27 cellular contexts compared by ENCODE assay signal in the genomic region with DNA sequence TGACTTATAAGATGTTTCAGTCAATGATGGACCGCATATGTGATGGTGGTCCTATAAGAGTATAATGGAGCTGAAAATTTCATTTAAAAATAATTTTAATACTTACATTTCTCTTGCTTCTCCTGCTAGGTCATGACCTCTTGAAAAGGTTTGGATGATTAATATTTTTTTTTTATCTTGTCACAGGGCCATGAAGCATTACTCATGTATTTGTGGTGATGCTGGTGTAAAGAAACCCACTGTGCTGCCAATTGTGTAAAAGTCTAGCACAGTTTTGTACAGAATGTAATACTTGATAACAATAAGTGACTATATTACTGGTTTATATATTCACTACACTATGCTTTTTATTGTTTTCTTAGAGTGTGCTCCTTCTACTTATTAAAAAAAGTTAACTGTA.
"Had no signal": no experiment of that assay in that cellular context is flagged by ENCODE, and none has a peak within 500 bp of the region (broad histone marks: within the 10 kb centered on the region; RNA-seq: fewer than 3 reads in every experiment).

No MANE protein-coding gene starts in this region.

- H3K27ac ChIP-seq: neural progenitor cell, ovary, parathyroid adenoma, psoas muscle, right lobe of liver, sigmoid colon, stomach, thoracic aorta, thyroid gland, tibial nerve, upper lobe of left lung, vagina had no signal

- H3K4me1 ChIP-seq: neural progenitor cell, parathyroid adenoma, psoas muscle, right lobe of liver, sigmoid colon, stomach, thyroid gland, tibial nerve, upper lobe of left lung, vagina had no signal

- H3K4me3 Mint-ChIP-seq: nephron; neural progenitor cell; stimulated activated effector memory CD8-positive, alpha-beta T cell treated with anti-CD3 and anti-CD28 coated beads, Interleukin-12 subunit alpha, Interleukin-12 subunit beta, amount 100 ng/mL, for 72 hours; stimulated activated naive B cell treated with anti-CD40 and anti-IgM and Interleukin-4, amounts not matched to agents 10 μg/mL and 1 μg/mL and 100 μg/mL, for 72 hours; stimulated activated naive CD8-positive, alpha-beta T cell treated with anti-CD3 and anti-CD28 coated beads, Interleukin-15, Interleukin-2, amounts not matched to agents 100 ng/mL and 50 ng/mL, for 24 hours had no signal

- DNase-seq: occipital lobe; ovary; posterior cingulate gyrus; psoas muscle; right cardiac atrium; right lobe of liver; sigmoid colon; small intestine; stimulated activated CD4-positive, alpha-beta T cell treated with anti-CD3 and anti-CD28 coated beads, Interleukin-15, amount 100 ng/mL, for 24 hours; stimulated activated CD4-positive, alpha-beta T cell treated with anti-CD3 and anti-CD28 coated beads, Interleukin-2, amount 100 ng/mL, for 24 hours; stimulated activated CD4-positive, alpha-beta T cell treated with anti-CD3 and anti-CD28 coated beads, Interleukin-2, amount 100 ng/mL, for 48 hours; stimulated activated CD4-positive, alpha-beta T cell treated with anti-CD3 and anti-CD28 coated beads, Interleukin-4, amount 100 ng/mL, for 24 hours; stimulated activated naive B cell treated with anti-CD40 and anti-IgM and Interleukin-4, amounts not matched to agents 10 μg/mL and 1 μg/mL and 100 μg/mL, for 72 hours; stimulated activated naive CD4-positive, alpha-beta T cell treated with Interleukin-2 at 50 U/mL for 16 hours; stomach; thyroid gland; trophoblast cell; upper lobe of left lung had no signal

- H3K9me3 ChIP-seq: ovary, psoas muscle, right lobe of liver, sigmoid colon, stomach, thoracic aorta, thyroid gland, upper lobe of left lung, vagina had no signal

- ATAC-seq: psoas muscle; right cardiac atrium; right lobe of liver; stimulated activated effector memory CD8-positive, alpha-beta T cell treated with anti-CD3 and anti-CD28 coated beads, Interleukin-12 subunit alpha, Interleukin-12 subunit beta, amount 100 ng/mL, for 72 hours; stimulated activated naive B cell treated with anti-CD40 and anti-IgM and Interleukin-4, amounts not matched to agents 10 μg/mL and 1 μg/mL and 100 μg/mL, for 72 hours had no signal

- H3K36me3 Mint-ChIP-seq: neural progenitor cell; stimulated activated effector memory CD8-positive, alpha-beta T cell treated with anti-CD3 and anti-CD28 coated beads, Interleukin-12 subunit alpha, Interleukin-12 subunit beta, amount 100 ng/mL, for 72 hours; stimulated activated naive B cell treated with anti-CD40 and anti-IgM and Interleukin-4, amounts not matched to agents 10 μg/mL and 1 μg/mL and 100 μg/mL, for 72 hours had no signal

- H3K27me3 Mint-ChIP-seq: stimulated activated naive B cell treated with anti-CD40 and anti-IgM and Interleukin-4, amounts not matched to agents 10 μg/mL and 1 μg/mL and 100 μg/mL, for 72 hours had no signal

- H3K4me1 Mint-ChIP-seq: nephron; stimulated activated effector memory CD8-positive, alpha-beta T cell treated with anti-CD3 and anti-CD28 coated beads, Interleukin-12 subunit alpha, Interleukin-12 subunit beta, amount 100 ng/mL, for 72 hours; stimulated activated naive B cell treated with anti-CD40 and anti-IgM and Interleukin-4, amounts not matched to agents 10 μg/mL and 1 μg/mL and 100 μg/mL, for 72 hours had no signal

- H3K4me2 ChIP-seq: neural progenitor cell had no signal

- H3K79me2 ChIP-seq: parathyroid adenoma had no signal

- H2AFZ ChIP-seq: neural progenitor cell, parathyroid adenoma had no signal

- H3K27ac Mint-ChIP-seq: nephron; neural progenitor cell; progenitor cell of endocrine pancreas; stimulated activated effector memory CD8-positive, alpha-beta T cell treated with anti-CD3 and anti-CD28 coated beads, Interleukin-12 subunit alpha, Interleukin-12 subunit beta, amount 100 ng/mL, for 72 hours; stimulated activated naive B cell treated with anti-CD40 and anti-IgM and Interleukin-4, amounts not matched to agents 10 μg/mL and 1 μg/mL and 100 μg/mL, for 72 hours; stimulated activated naive CD8-positive, alpha-beta T cell treated with anti-CD3 and anti-CD28 coated beads, Interleukin-15, Interleukin-2, amounts not matched to agents 100 ng/mL and 50 ng/mL, for 24 hours had no signal

- H3K27me3 ChIP-seq: neural progenitor cell, ovary, right lobe of liver, sigmoid colon, stomach, thyroid gland, tibial nerve, upper lobe of left lung, vagina had no signal

- H3K4me3 ChIP-seq: neural progenitor cell, ovary, psoas muscle, right lobe of liver, sigmoid colon, stomach, thoracic aorta, thyroid gland, tibial nerve, upper lobe of left lung, vagina had no signal

- H3K9me3 Mint-ChIP-seq: nephron had no signal

- H3K36me3 ChIP-seq: neural progenitor cell, ovary, right lobe of liver, sigmoid colon, stomach, thoracic aorta, thyroid gland, tibial nerve, upper lobe of left lung, vagina had no signal

- H3K9ac ChIP-seq: neural progenitor cell, parathyroid adenoma had no signal
